ENCODE assay signal across 8 cellular contexts in genomic region chr2:178994264-178994663, GRCh38. TPM values are rescaled to one million over a fixed set of nuclear protein-coding genes. Genes with fewer than 3 reads are reported as not detected.
"Had no signal": no experiment of that assay in that cellular context is flagged by ENCODE, and none has a peak within 500 bp of the region (broad histone marks: within the 10 kb centered on the region; RNA-seq: fewer than 3 reads in every experiment).

No MANE protein-coding gene starts in this region.

- FAIRE-seq: H1, H54, HTR-8/SVneo had no signal

- H3K4me1 Mint-ChIP-seq: GM23338, H9 had no signal

- ATAC-seq: GM23338 had no signal

- DNase-seq: H9, HCEC 1CT, IMR-90 had no signal

- H3K4me3 ChIP-seq: GM23338 had no signal

- H3K27ac Mint-ChIP-seq: GM23338, H9 had no signal

- H3K4me3 Mint-ChIP-seq: GM23338, H9 had no signal

RNA-seq across cellular contexts. Expression of gene CCDC141, which starts 55.7 kb away (rescaled TPM):
- total RNA-seq: HT-29, IMR-90 had no signal
- polyA plus RNA-seq: IMR-90 had no signal
